ENCODE assay signal across 1 cellular context in genomic region chr16:12260647-12261262, GRCh38.
A peak's percentile ranks its signal among the peaks of the same experiment; 100 is the strongest.
TF ChIP-seq lines count a peak whose summit lies in the region.

No MANE protein-coding gene starts in this region.

TF ChIP-seq in HepG2, 621 proteins besides CTCF, POLR2A, EP300 and RAD21 (continued from another document and continues in another):
- TF ChIP-seq ZXDC (CRISPR knock-in tag; IDR thresholded peaks at IDR 0.05) (no peak), DNMT3B (CRISPR knock-in tag; conservative IDR thresholded peaks at IDR 0.05) (0 out of 2 replicates have a peak, but pooled peaks have one; percentile 35), NFRKB (IDR thresholded peaks at IDR 0.05) (no peak), PAXIP1 (CRISPR knock-in tag; conservative IDR thresholded peaks at IDR 0.05) (peak; percentile 40; the same call in 1 of the 2 replicates), ZBTB49 (CRISPR knock-in tag; IDR thresholded peaks at IDR 0.05; ENCODE audit: borderline replicate concordance) (no peak), MAFG (CRISPR knock-in tag; IDR thresholded peaks at IDR 0.05) (no peak; the same call in 1 of the 2 replicates), SP4 (CRISPR knock-in tag; IDR thresholded peaks at IDR 0.05) (peak; percentile 63), ZNF282 (IDR thresholded peaks at IDR 0.05; ENCODE audit: partially characterized antibody) (no peak), ZNF18 (CRISPR knock-in tag; IDR thresholded peaks at IDR 0.05; ENCODE audit: insufficient replicate concordance) (peak; percentile 89), ZNF451 (CRISPR knock-in tag; IDR thresholded peaks at IDR 0.05) (peak; percentile 88; the same call in 1 of the 2 replicates), POLR2AphosphoS2 (IDR thresholded peaks at IDR 0.05; ENCODE audit: low read depth, low read length) (no peak), ATF2 (CRISPR knock-in tag; IDR thresholded peaks at IDR 0.05) (no peak), ZNF446 (CRISPR knock-in tag; IDR thresholded peaks at IDR 0.05) (peak; percentile 99), ZNF660 (CRISPR knock-in tag; IDR thresholded peaks at IDR 0.05; ENCODE audit: borderline replicate concordance, low read depth) (no peak), HBP1 (CRISPR knock-in tag; IDR thresholded peaks at IDR 0.05; ENCODE audit: low read depth) (no peak), ZBTB33 (CRISPR knock-in tag; IDR thresholded peaks at IDR 0.05) (no peak), GTF3A (CRISPR knock-in tag; conservative IDR thresholded peaks at IDR 0.05) (no peak), TFE3 (CRISPR knock-in tag; IDR thresholded peaks at IDR 0.05) (no peak), SNAPC5 (CRISPR knock-in tag; IDR thresholded peaks at IDR 0.05; ENCODE audit: borderline replicate concordance) (no peak), ZNF800 (CRISPR knock-in tag; IDR thresholded peaks at IDR 0.05) (no peak), ZBTB37 (CRISPR knock-in tag; IDR thresholded peaks at IDR 0.05) (no peak), PHF5A (CRISPR knock-in tag; IDR thresholded peaks at IDR 0.05; ENCODE audit: low read depth, unreplicated experiment) (peak; percentile 35), RCOR2 (CRISPR knock-in tag; IDR thresholded peaks at IDR 0.05) (0 out of 2 replicates have a peak, but pooled peaks have one; percentile 60), ZNF891 (CRISPR knock-in tag; IDR thresholded peaks at IDR 0.05) (peak; percentile 95), GABPB1 (CRISPR knock-in tag; IDR thresholded peaks at IDR 0.05) (peak; percentile 25; the same call in 1 of the 2 replicates), ZUFSP (CRISPR knock-in tag; IDR thresholded peaks at IDR 0.05; ENCODE audit: borderline replicate concordance) (no peak)
